13 cellular contexts compared by ENCODE assay signal in the genomic region with DNA sequence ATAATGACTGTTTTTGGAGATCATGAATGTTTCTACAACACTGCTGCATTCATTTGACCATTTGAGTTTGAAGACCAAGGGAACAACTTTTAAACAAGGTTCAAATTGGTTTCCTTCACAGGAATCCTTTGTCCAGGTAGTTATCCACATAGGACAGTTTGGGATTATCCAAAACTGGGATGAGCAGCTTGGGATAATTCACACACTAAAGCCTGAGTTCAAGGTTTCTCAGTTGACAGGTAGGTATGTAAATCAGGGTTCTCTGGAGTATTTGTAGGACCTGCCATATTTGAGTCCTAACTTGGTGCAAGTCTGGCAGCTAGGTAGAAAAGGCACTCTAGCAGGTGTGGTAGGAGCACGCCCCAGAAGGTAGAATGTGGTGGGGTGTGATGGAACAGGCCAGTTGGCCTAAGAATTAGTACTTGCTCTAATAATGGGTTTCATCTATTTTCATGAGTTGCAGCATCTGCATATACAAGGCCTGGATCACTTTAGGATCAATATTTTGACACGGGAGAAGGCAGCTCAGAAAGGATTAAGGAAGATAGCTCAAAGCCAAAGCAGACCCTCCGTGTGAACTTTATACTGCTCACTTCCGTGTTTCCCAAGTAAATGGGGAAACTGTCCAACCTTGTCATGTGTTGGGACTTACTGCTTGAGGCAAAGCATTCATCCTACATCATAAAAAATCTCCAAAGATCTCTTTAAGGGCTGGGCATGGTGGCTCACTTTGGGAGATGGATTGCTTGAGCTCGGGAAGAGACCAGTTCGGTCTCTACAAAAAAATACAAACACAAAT. TPM values are rescaled to one million over a fixed set of nuclear protein-coding genes. Genes with fewer than 3 reads are reported as not detected.
A peak's percentile ranks its signal among the peaks of the same experiment; 100 is the strongest.
DNase-seq lines count a peak whose midpoint lies in the region; FAIRE-seq and TF ChIP-seq lines count a peak whose summit lies in the region.
"Had no signal": no experiment of that assay in that cellular context is flagged by ENCODE, and none has a peak within 500 bp of the region (broad histone marks: within the 10 kb centered on the region; RNA-seq: fewer than 3 reads in every experiment).

No MANE protein-coding gene starts in this region.

- H3K9me3 ChIP-seq in SK-N-MC (ENCODE audit: low read depth, low read length) (no peaks in the 10 kb centered on the region), mesenchymal stem cell (ENCODE audit: control insufficient read depth, low read length) (no peaks in the 10 kb centered on the region)
- H3K9me3 ChIP-seq: esophagus muscularis mucosa, sigmoid colon had no signal

- peaks cover 10% of the 10 kb centered on the region for H3K79me1 ChIP-seq in mesenchymal stem cell (replicated peaks; ENCODE audit: low read length, poor library complexity, severe bottlenecking)

- peaks cover 6% of the 10 kb centered on the region for H3K4me1 ChIP-seq in ACC112 (ENCODE audit: control insufficient read depth, insufficient read depth, low read length, unreplicated experiment)
- peaks cover 12% of the 10 kb centered on the region for H3K4me1 ChIP-seq in mesenchymal stem cell (ENCODE audit: control insufficient read depth, insufficient read depth, low read depth, low read length)

- WGBS in mesenchymal stem cell, result 95% methylated on average over 6 of the region's 6 CpGs

- H3K79me2 ChIP-seq in ACC112 (ENCODE audit: control insufficient read depth, insufficient read depth, low read length, unreplicated experiment), result peaks cover 28% of the 10 kb centered on the region

- no peak overlapping the region for H2BK120ac ChIP-seq in mesenchymal stem cell (ENCODE audit: low read depth, low read length)

- H3K18ac ChIP-seq in mesenchymal stem cell (ENCODE audit: low read depth in 1 of 2, low read length in 2 of 2), result no peak overlapping the region

- 0 out of 2 replicates have a peak overlapping the region, but pooled peaks have one; percentile 45 for H3K27ac ChIP-seq in ACC112 (ENCODE audit: low read depth, low read length)
- peak overlapping the region; percentile 67; the same call in 1 of the 2 replicates for H3K27ac ChIP-seq in SK-N-MC
- H3K27ac ChIP-seq in epithelial cell of prostate, result peak overlapping the region; percentile 88
- H3K27ac ChIP-seq in mesenchymal stem cell (ENCODE audit: low read length, poor library complexity, severe bottlenecking), result no peak overlapping the region

- no peak overlapping the region for H3K9ac ChIP-seq in SK-N-MC (ENCODE audit: insufficient read length)
- no peak overlapping the region for H3K9ac ChIP-seq in mesenchymal stem cell (ENCODE audit: low read length)

- no peak for FAIRE-seq in GM12891 (lab: Jason Lieb, UNC)
- FAIRE-seq: GM19239 had no signal

- H3K14ac ChIP-seq in mesenchymal stem cell (ENCODE audit: low read length in 2 of 2), result no peak overlapping the region

- H2BK15ac ChIP-seq in mesenchymal stem cell (ENCODE audit: low read depth, poor library complexity, severe bottlenecking), result no peak overlapping the region

- no peak overlapping the region for H3K4me2 ChIP-seq in mesenchymal stem cell (ENCODE audit: low read length, poor library complexity, severe bottlenecking)

- H4K91ac ChIP-seq in mesenchymal stem cell (ENCODE audit: low read length), result no peak overlapping the region

- no peak overlapping the region for H2AFZ ChIP-seq in ACC112 (ENCODE audit: low read length, unreplicated experiment)
- H2AFZ ChIP-seq in mesenchymal stem cell (ENCODE audit: low read depth, low read length), result no peak overlapping the region

- H3K36me3 ChIP-seq in ACC112 (ENCODE audit: insufficient read depth, low read length) (peaks cover 47% of the 10 kb centered on the region), SK-N-MC (ENCODE audit: insufficient read depth, low read length) (peaks cover 51% of the 10 kb centered on the region), mesenchymal stem cell (ENCODE audit: control insufficient read depth in 1 of 2, insufficient read depth in 2 of 2, low read depth in 1 of 2, low read length in 2 of 2) (peaks cover 51 to 64% of the 10 kb centered on the region in 2 experiments)

- H3K4ac ChIP-seq in mesenchymal stem cell (ENCODE audit: low read depth in 1 of 2, low read length in 2 of 2), result no peak overlapping the region

- TF ChIP-seq POLR2A in GM12891 (IDR thresholded peaks at IDR 0.05; ENCODE audit: low read depth, low read length), result no peak; the same call in 1 of the 2 replicates

- no peak overlapping the region for H2BK5ac ChIP-seq in mesenchymal stem cell (ENCODE audit: low read depth, low read length, poor library complexity, severe bottlenecking)

- no peak overlapping the region for H3K23ac ChIP-seq in mesenchymal stem cell (ENCODE audit: low read length in 2 of 2)

- no peak overlapping the region for H2AK5ac ChIP-seq in mesenchymal stem cell (ENCODE audit: low read length, severe bottlenecking)

- no peak overlapping the region for H2BK12ac ChIP-seq in mesenchymal stem cell (ENCODE audit: low read length in 2 of 2)

- H3K4me3 ChIP-seq in ACC112 (ENCODE audit: low read depth, low read length) (no peak overlapping the region), SK-N-MC (no peak overlapping the region), mesenchymal stem cell (ENCODE audit: insufficient read depth in 1 of 2, low read depth in 1 of 2, low read length in 2 of 2) (no peak overlapping the region)
- H3K4me3 ChIP-seq: esophagus muscularis mucosa, sigmoid colon had no signal

- H4K8ac ChIP-seq in mesenchymal stem cell (ENCODE audit: low read length), result no peak overlapping the region

- no peaks in the 10 kb centered on the region for H3K27me3 ChIP-seq in ACC112 (ENCODE audit: insufficient read depth, low read length)
- H3K27me3 ChIP-seq in mesenchymal stem cell (ENCODE audit: control insufficient read depth in 1 of 2, insufficient read depth in 1 of 2, low read length in 2 of 2), result no peaks in the 10 kb centered on the region
- H3K27me3 ChIP-seq: esophagus muscularis mucosa, sigmoid colon had no signal

- DNase-seq in GM12891 (ENCODE audit: insufficient read length, low spot score), result no peak
- DNase-seq in SK-N-MC (ENCODE audit: low read depth, low spot score), result no peak
- no peak for DNase-seq in epithelial cell of prostate (ENCODE audit: low read depth, low spot score)
- DNase-seq in mesenchymal stem cell, result no peak
- no peak for DNase-seq in NCI-H748 treated with DMSO at 0.1 percent for 48 hours (lab: John Stamatoyannopoulos, UW)
- no peak for DNase-seq in NCI-H2227 treated with DMSO at 0.1 percent for 48 hours (lab: John Stamatoyannopoulos, UW)
- DNase-seq in NCI-H2196 (lab: John Stamatoyannopoulos, UW; ENCODE audit: unreplicated experiment), result no peak
- DNase-seq: kidney glomerular epithelial cell, NCI-H1092 treated with DMSO at 0.1 percent for 48 hours, sigmoid colon had no signal

TF ChIP-seq in GM12891, 5 proteins besides CTCF, POLR2A, EP300 and RAD21:
- TF ChIP-seq POU2F2 (IDR thresholded peaks at IDR 0.05; ENCODE audit: low read depth, low read length) (peak; percentile 41; the same call in 1 of the 2 replicates), PAX5 (IDR thresholded peaks at IDR 0.05; ENCODE audit: insufficient read depth, low read length, severe bottlenecking) (no peak), SPI1 (IDR thresholded peaks at IDR 0.05; ENCODE audit: low read depth, low read length) (no peak), TAF1 (IDR thresholded peaks at IDR 0.05; ENCODE audit: low read depth, low read length) (no peak), POLR2AphosphoS5 (IDR thresholded peaks at IDR 0.05; ENCODE audit: low read depth, low read length) (peak; percentile 48; the same call in 1 of the 2 replicates)

RNA-seq across cellular contexts. Expression of a gene that starts 14.1 kb away (rescaled TPM):
- polyA plus RNA-seq in GM12891 (2012; ENCODE audit: low read depth, missing spikeins), result 2.2 TPM
- 4.8 TPM for polyA plus RNA-seq in mesenchymal stem cell (2013, experiment 1 of 2)
- 4.9 TPM for polyA plus RNA-seq in mesenchymal stem cell (2013, experiment 2 of 2)

RNA-seq across cellular contexts. Expression of a gene that starts 25.1 kb away (rescaled TPM):
- polyA plus RNA-seq in GM12891 (2012; ENCODE audit: low read depth, missing spikeins), result 20.8 TPM
- polyA plus RNA-seq in mesenchymal stem cell (2013, experiment 1 of 2), result 18.3 TPM
- polyA plus RNA-seq in mesenchymal stem cell (2013, experiment 2 of 2), result 16.2 TPM
